ENCODE assay signal across 9 cellular contexts in genomic region chr19:4052114-4052992, GRCh38. TPM values are rescaled to one million over a fixed set of nuclear protein-coding genes. Genes with fewer than 3 reads are reported as not detected.
A peak's percentile ranks its signal among the peaks of the same experiment; 100 is the strongest.
DNase-seq lines count a peak whose midpoint lies in the region; ATAC-seq and TF ChIP-seq lines count a peak whose summit lies in the region.
"Had no signal": no experiment of that assay in that cellular context is flagged by ENCODE, and none has a peak within 500 bp of the region (broad histone marks: within the 10 kb centered on the region; RNA-seq: fewer than 3 reads in every experiment).

No MANE protein-coding gene starts in this region.

- ATAC-seq in gastroesophageal sphincter (peak; percentile 39), GM18502 (IDR thresholded peaks at IDR 0.05; ENCODE audit: poor library complexity, unreplicated experiment) (no peak), GM19395 (IDR thresholded peaks at IDR 0.05; ENCODE audit: unreplicated experiment) (no peak)

- H3K4me1 Mint-ChIP-seq in progenitor cell of endocrine pancreas (ENCODE audit: low read depth): peaks cover 6% of the 10 kb centered on the region

- no peak overlapping the region for H3K4me3 Mint-ChIP-seq in progenitor cell of endocrine pancreas (ENCODE audit: low read depth)

- TF ChIP-seq POLR2A in gastroesophageal sphincter (IDR thresholded peaks at IDR 0.05): no peak

- H3K36me3 Mint-ChIP-seq in progenitor cell of endocrine pancreas (ENCODE audit: insufficient read depth): peaks cover 26% of the 10 kb centered on the region

- no peaks in the 10 kb centered on the region for H3K9me3 Mint-ChIP-seq in progenitor cell of endocrine pancreas (ENCODE audit: low read depth)

- DNase-seq in Daoy (ENCODE audit: low read depth) (peak; percentile 85), SJSA1 (ENCODE audit: low read depth in 1 of 2, low spot score in 2 of 2) (no peak), progenitor cell of endocrine pancreas (ENCODE audit: low spot score, unreplicated experiment) (no peak), T-helper 2 cell (no peak), NCI-H146 treated with DMSO at 0.1 percent for 48 hours (lab: John Stamatoyannopoulos, UW; ENCODE audit: unreplicated experiment) (no peak)
- DNase-seq: NCI-H1105 treated with DMSO at 0.1 percent for 48 hours had no signal

- H3K27ac Mint-ChIP-seq in progenitor cell of endocrine pancreas: peak overlapping the region; percentile 84

- H3K4me3 ChIP-seq in SJSA1: no peak overlapping the region
- peak overlapping the region in 1 of 2 donors; percentile 15 for H3K4me3 ChIP-seq in gastroesophageal sphincter

- TF ChIP-seq CTCF in gastroesophageal sphincter (IDR thresholded peaks at IDR 0.05): no peak
- TF ChIP-seq CTCF in progenitor cell of endocrine pancreas (IDR thresholded peaks at IDR 0.05; ENCODE audit: unreplicated experiment): no peak

- H3K27me3 ChIP-seq in SJSA1 (replicated peaks) (no peaks in the 10 kb centered on the region), gastroesophageal sphincter (no peaks in the 10 kb centered on the region)

- 20 to 70% methylated on average over 1 to 2 of the region's 27 CpGs for WGBS in gastroesophageal sphincter (ENCODE audit: low coverage in 1 of 2), 2 donors

- H3K27ac ChIP-seq in SJSA1 (peak overlapping the region; percentile 42; the same call in 1 of the 2 replicates), gastroesophageal sphincter (peak overlapping the region; percentile 0 to 78 (median 74))

- peaks cover 75% of the 10 kb centered on the region for H3K36me3 ChIP-seq in SJSA1
- H3K36me3 ChIP-seq in gastroesophageal sphincter: peaks cover 0 to 81% of the 10 kb centered on the region in 2 donors

- H3K9me3 ChIP-seq in SJSA1 (replicated peaks): no peaks in the 10 kb centered on the region
- no peaks in the 10 kb centered on the region for H3K9me3 ChIP-seq in gastroesophageal sphincter

- no peaks in the 10 kb centered on the region for H3K27me3 Mint-ChIP-seq in progenitor cell of endocrine pancreas

- H3K4me1 ChIP-seq in SJSA1 (replicated peaks): peaks cover 11% of the 10 kb centered on the region
- H3K4me1 ChIP-seq in gastroesophageal sphincter: peaks cover 0 to 84% (median 29%) of the 10 kb centered on the region in 3 donors

- TF ChIP-seq EP300 in gastroesophageal sphincter (IDR thresholded peaks at IDR 0.05): no peak

RNA-seq across cellular contexts. Expression of gene ZBTB7A, which starts 14.3 kb away (rescaled TPM):
- 7.9 and 14.8 TPM in 2 replicates for total RNA-seq in Daoy (2014; rRNA removed; shearing (Covaris generic))
- 15.9 and 20.7 TPM in 2 replicates for total RNA-seq in SJSA1 (2014; rRNA removed; shearing (Covaris generic))
- total RNA-seq in gastroesophageal sphincter (100 to 1,000 TPM in 1 of 4 donors, 10 to 100 TPM in 3; 65.6 to 122 (median 82.4) TPM), progenitor cell of endocrine pancreas (18.4 and 19.1 TPM in 2 replicates)

RNA-seq across cellular contexts. Expression of gene PIAS4, which starts 44.8 kb away (rescaled TPM):
- total RNA-seq in Daoy (2014; rRNA removed; shearing (Covaris generic)): 25.7 and 31.5 TPM in 2 replicates
- total RNA-seq in SJSA1 (2014; rRNA removed; shearing (Covaris generic)): 17.3 and 20.7 TPM in 2 replicates
- total RNA-seq in gastroesophageal sphincter (10 to 100 TPM; 15.3 to 26.4 (median 16.8) TPM), progenitor cell of endocrine pancreas (55.3 and 56.3 TPM in 2 replicates)
